Comparison of ENCODE assay signal across 19 cellular contexts in the genomic region with DNA sequence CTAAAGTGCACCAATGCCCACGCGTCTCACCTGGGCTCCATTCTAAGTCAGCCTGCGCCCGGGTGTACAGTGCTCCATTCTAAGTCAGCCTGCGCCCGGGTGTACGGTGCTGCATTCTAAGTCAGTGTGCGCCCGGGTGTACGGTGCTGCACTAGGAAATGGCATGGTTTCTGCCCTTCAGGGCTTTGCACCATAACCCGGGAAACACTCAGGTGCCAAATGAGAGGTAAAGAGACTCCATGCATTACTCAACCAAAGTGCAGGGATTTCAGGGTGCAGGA. TPM values are rescaled to one million over a fixed set of nuclear protein-coding genes. Genes with fewer than 3 reads are reported as not detected.
DNase-seq lines count a peak whose midpoint lies in the region; ATAC-seq and TF ChIP-seq lines count a peak whose summit lies in the region.
"Had no signal": no experiment of that assay in that cellular context is flagged by ENCODE, and none has a peak within 500 bp of the region (broad histone marks: within the 10 kb centered on the region; RNA-seq: fewer than 3 reads in every experiment).

No MANE protein-coding gene starts in this region.

- no peaks in the 10 kb centered on the region for H3K27me3 Mint-ChIP-seq in activated CD4-positive, alpha-beta T cell treated with anti-CD3 and anti-CD28 coated beads for 36 hours
- H3K27me3 Mint-ChIP-seq in CD4-positive, alpha-beta T cell: no peaks in the 10 kb centered on the region
- H3K27me3 Mint-ChIP-seq in activated CD4-positive, alpha-beta memory T cell treated with anti-CD3 and anti-CD28 coated beads, Interleukin-2, amount 10 ng/mL, durations not matched to agents 7 days and 5 days: no peaks in the 10 kb centered on the region
- H3K27me3 Mint-ChIP-seq in immature natural killer cell (ENCODE audit: low read depth in 3 of 3): no peaks in the 10 kb centered on the region
- H3K27me3 Mint-ChIP-seq: memory B cell; stimulated activated memory B cell treated with anti-CD40 and anti-IgM and Interleukin-4, amounts not matched to agents 10 μg/mL and 1 μg/mL and 100 μg/mL, for 72 hours had no signal

- peak overlapping the region; percentile 98 for H3K27ac Mint-ChIP-seq in activated CD4-positive, alpha-beta T cell treated with anti-CD3 and anti-CD28 coated beads for 36 hours
- H3K27ac Mint-ChIP-seq in CD4-positive, alpha-beta T cell: peak overlapping the region; percentile 97
- H3K27ac Mint-ChIP-seq in activated CD4-positive, alpha-beta memory T cell treated with anti-CD3 and anti-CD28 coated beads, Interleukin-2, amount 10 ng/mL, durations not matched to agents 7 days and 5 days: peak overlapping the region; percentile 95
- no peak overlapping the region for H3K27ac Mint-ChIP-seq in immature natural killer cell
- H3K27ac Mint-ChIP-seq: memory B cell; stimulated activated memory B cell treated with anti-CD40 and anti-IgM and Interleukin-4, amounts not matched to agents 10 μg/mL and 1 μg/mL and 100 μg/mL, for 72 hours had no signal

- ATAC-seq in activated CD4-positive, alpha-beta T cell treated with anti-CD3 and anti-CD28 coated beads for 36 hours: peak; percentile 24
- ATAC-seq in CD4-positive, alpha-beta T cell (ENCODE audit: poor library complexity): peak; percentile 2
- no peak for ATAC-seq in GM21390 (IDR thresholded peaks at IDR 0.05; ENCODE audit: unreplicated experiment)
- ATAC-seq: PC-3; Right ventricle myocardium inferior; stimulated activated memory B cell treated with anti-CD40 and anti-IgM and Interleukin-4, amounts not matched to agents 10 μg/mL and 1 μg/mL and 100 μg/mL, for 72 hours had no signal

- CTCF ChIA-PET in activated CD4-positive, alpha-beta T cell treated with anti-CD3 and anti-CD28 coated beads for 36 hours (lab: Charles Lee): interaction anchor here (0.6 to 1.4 kb wide), 5 partner anchors 9 to 388 kb away, joined by 3 to 6 read pairs (median 3); no protein-coding TSS in a partner anchor
- CTCF ChIA-PET in CD4-positive, alpha-beta T cell (lab: Charles Lee): interaction anchor here (1.0 to 2.8 kb wide), 6 partner anchors 10 to 97 kb away, joined by 3 to 15 read pairs (median 9); partner anchors contain the start of genes DCXR and FASN
- CTCF ChIA-PET in activated CD4-positive, alpha-beta memory T cell treated with anti-CD3 and anti-CD28 coated beads, Interleukin-2, amount 10 ng/mL, durations not matched to agents 7 days and 5 days (lab: Charles Lee): interaction anchor here (0.6 to 1.6 kb wide), 8 partner anchors 9 to 97 kb away, joined by 3 to 13 read pairs (median 4); partner anchors contain the start of gene DCXR

- POLR2A ChIA-PET in activated CD4-positive, alpha-beta T cell treated with anti-CD3 and anti-CD28 coated beads for 36 hours (lab: Charles Lee): no interaction called here
- POLR2A ChIA-PET in CD4-positive, alpha-beta T cell (lab: Charles Lee): interaction anchor here (0.5 to 2.9 kb wide), 36 partner anchors 9 to 888 kb away, joined by 3 to 44 read pairs (median 4); partner anchors contain the start of genes CCDC57, CD7, CENPX and DCXR
- POLR2A ChIA-PET in activated CD4-positive, alpha-beta memory T cell treated with anti-CD3 and anti-CD28 coated beads, Interleukin-2, amount 10 ng/mL, durations not matched to agents 7 days and 5 days (lab: Charles Lee): interaction anchor here (0.9 to 3.4 kb wide), 10 partner anchors 10 to 97 kb away, joined by 3 to 21 read pairs (median 6); partner anchors contain the start of genes DCXR and FASN

- no peak overlapping the region for H3K4me3 Mint-ChIP-seq in activated CD4-positive, alpha-beta T cell treated with anti-CD3 and anti-CD28 coated beads for 36 hours
- H3K4me3 Mint-ChIP-seq in CD4-positive, alpha-beta T cell: peak overlapping the region; percentile 39
- no peak overlapping the region for H3K4me3 Mint-ChIP-seq in activated CD4-positive, alpha-beta memory T cell treated with anti-CD3 and anti-CD28 coated beads, Interleukin-2, amount 10 ng/mL, durations not matched to agents 7 days and 5 days
- no peak overlapping the region for H3K4me3 Mint-ChIP-seq in immature natural killer cell
- H3K4me3 Mint-ChIP-seq: memory B cell; stimulated activated memory B cell treated with anti-CD40 and anti-IgM and Interleukin-4, amounts not matched to agents 10 μg/mL and 1 μg/mL and 100 μg/mL, for 72 hours had no signal

- H3K4me1 ChIP-seq in effector memory CD4-positive, alpha-beta T cell (ENCODE audit: control insufficient read depth, insufficient read depth, low read length, poor library complexity, severe bottlenecking): peaks cover 45% of the 10 kb centered on the region

- intact Hi-C loops in activated CD4-positive, alpha-beta T cell treated with anti-CD3 and anti-CD28 coated beads for 36 hours (cut with DNase I, micrococcal nuclease): loop anchor here in 1 of 2 experiments (10.0 kb wide), 1 partner anchor 168 kb away; no protein-coding TSS in a partner anchor
- intact Hi-C loops in CD4-positive, alpha-beta T cell (cut with DNase I, micrococcal nuclease): loop anchor here (1.0 to 10.0 kb wide), 5 partner anchors 21 to 162 kb away; partner anchors contain the start of genes DCXR (in 1 of the 2), FASN (in 1 of the 2), NOTUM (in 1 of the 2) and RAC3 (in 1 of the 2)

- no peak for DNase-seq in activated CD4-positive, alpha-beta T cell treated with anti-CD3 and anti-CD28 coated beads for 36 hours
- DNase-seq in activated CD4-positive, alpha-beta T cell treated with anti-CD3 and anti-CD28 coated beads, Interleukin-2, amount 50 U/mL, for 1 hour: no peak
- DNase-seq in CD4-positive, alpha-beta T cell: no peak
- DNase-seq in activated CD4-positive, alpha-beta memory T cell treated with anti-CD3 and anti-CD28 coated beads, Interleukin-2, amount 10 ng/mL, durations not matched to agents 7 days and 5 days: no peak
- no peak for DNase-seq in effector memory CD4-positive, alpha-beta T cell
- DNase-seq in hypothalamus (lab: John Stamatoyannopoulos, UW): no peak
- DNase-seq in immature natural killer cell: no peak
- DNase-seq: AML-193, Karpas-422, left colon, MV-4-11, NCI-H146, NCI-H510A treated with DMSO at 0.1 percent for 48 hours, occipital lobe, PC-3 had no signal

- H3K4me1 Mint-ChIP-seq in activated CD4-positive, alpha-beta T cell treated with anti-CD3 and anti-CD28 coated beads for 36 hours: peaks cover 56% of the 10 kb centered on the region
- peaks cover 70% of the 10 kb centered on the region for H3K4me1 Mint-ChIP-seq in CD4-positive, alpha-beta T cell (ENCODE audit: low read depth)
- peaks cover 30% of the 10 kb centered on the region for H3K4me1 Mint-ChIP-seq in activated CD4-positive, alpha-beta memory T cell treated with anti-CD3 and anti-CD28 coated beads, Interleukin-2, amount 10 ng/mL, durations not matched to agents 7 days and 5 days
- H3K4me1 Mint-ChIP-seq in immature natural killer cell: peaks cover 5 to 9% of the 10 kb centered on the region in 2 donors
- H3K4me1 Mint-ChIP-seq: memory B cell; stimulated activated memory B cell treated with anti-CD40 and anti-IgM and Interleukin-4, amounts not matched to agents 10 μg/mL and 1 μg/mL and 100 μg/mL, for 72 hours had no signal

- peak overlapping the region; percentile 94 for H3K27ac ChIP-seq in CD4-positive, alpha-beta T cell (ENCODE audit: low read depth, low read length)
- peak overlapping the region; percentile 82 for H3K27ac ChIP-seq in effector memory CD4-positive, alpha-beta T cell (ENCODE audit: insufficient read depth, low read length, poor library complexity, severe bottlenecking)

- no peaks in the 10 kb centered on the region for H3K9me3 ChIP-seq in CD4-positive, alpha-beta T cell (ENCODE audit: control insufficient read depth, low read length)
- H3K9me3 ChIP-seq in effector memory CD4-positive, alpha-beta T cell (ENCODE audit: control insufficient read depth, low read length): no peaks in the 10 kb centered on the region

- H3K27me3 ChIP-seq in CD4-positive, alpha-beta T cell (ENCODE audit: control insufficient read depth, insufficient read depth, low read length): no peaks in the 10 kb centered on the region
- no peaks in the 10 kb centered on the region for H3K27me3 ChIP-seq in effector memory CD4-positive, alpha-beta T cell (replicated peaks; ENCODE audit: control insufficient read depth, insufficient read depth, low read length, poor library complexity, severe bottlenecking)

- no peak for TF ChIP-seq CTCF in CD4-positive, alpha-beta T cell (IDR thresholded peaks at IDR 0.05)

- peak overlapping the region; percentile 18 for H3K4me3 ChIP-seq in effector memory CD4-positive, alpha-beta T cell (ENCODE audit: insufficient read depth, low read depth, low read length, poor library complexity, severe bottlenecking)

- no peaks in the 10 kb centered on the region for H3K36me3 ChIP-seq in effector memory CD4-positive, alpha-beta T cell (ENCODE audit: control insufficient read depth, insufficient read depth, low read length)

- H3K9me3 Mint-ChIP-seq in activated CD4-positive, alpha-beta T cell treated with anti-CD3 and anti-CD28 coated beads for 36 hours (ENCODE audit: low read depth): no peaks in the 10 kb centered on the region
- H3K9me3 Mint-ChIP-seq in CD4-positive, alpha-beta T cell: no peaks in the 10 kb centered on the region
- no peaks in the 10 kb centered on the region for H3K9me3 Mint-ChIP-seq in activated CD4-positive, alpha-beta memory T cell treated with anti-CD3 and anti-CD28 coated beads, Interleukin-2, amount 10 ng/mL, durations not matched to agents 7 days and 5 days
- no peaks in the 10 kb centered on the region for H3K9me3 Mint-ChIP-seq in immature natural killer cell
- H3K9me3 Mint-ChIP-seq: memory B cell; stimulated activated memory B cell treated with anti-CD40 and anti-IgM and Interleukin-4, amounts not matched to agents 10 μg/mL and 1 μg/mL and 100 μg/mL, for 72 hours had no signal

- H3K36me3 Mint-ChIP-seq in activated CD4-positive, alpha-beta T cell treated with anti-CD3 and anti-CD28 coated beads for 36 hours (ENCODE audit: low read depth): peaks cover 20% of the 10 kb centered on the region
- peaks cover 6% of the 10 kb centered on the region for H3K36me3 Mint-ChIP-seq in CD4-positive, alpha-beta T cell (ENCODE audit: low read depth)
- no peaks in the 10 kb centered on the region for H3K36me3 Mint-ChIP-seq in activated CD4-positive, alpha-beta memory T cell treated with anti-CD3 and anti-CD28 coated beads, Interleukin-2, amount 10 ng/mL, durations not matched to agents 7 days and 5 days (ENCODE audit: low read depth)
- peaks cover 4 to 18% (median 14%) of the 10 kb centered on the region in 3 donors for H3K36me3 Mint-ChIP-seq in immature natural killer cell

RNA-seq across cellular contexts. Expression of gene FASN, which starts 29.2 kb away (rescaled TPM):
- 100 to 1,000 TPM; 239 to 259 TPM for total RNA-seq in activated CD4-positive, alpha-beta T cell treated with anti-CD3 and anti-CD28 coated beads for 36 hours
- 100 to 1,000 TPM; 168 to 174 TPM for total RNA-seq in CD4-positive, alpha-beta T cell
- total RNA-seq in activated CD4-positive, alpha-beta memory T cell treated with anti-CD3 and anti-CD28 coated beads, Interleukin-2, amount 10 ng/mL, durations not matched to agents 7 days and 5 days: 100 to 1,000 TPM; 181 to 191 TPM
- polyA plus RNA-seq in immature natural killer cell: 1 to 10 TPM in 1 of 3 donors, under 1 TPM in 2; 0.10 to 2.7 (median 0.23) TPM

Comparison
In these comparisons a context has a peak if more than half of its experiments do, and no peak if none do; other contexts are left out.
1. H3K27ac Mint-ChIP-seq: peak in activated CD4-positive, alpha-beta T cell treated with anti-CD3 and anti-CD28 coated beads for 36 hours (single experiment), CD4-positive, alpha-beta T cell (single experiment) and activated CD4-positive, alpha-beta memory T cell treated with anti-CD3 and anti-CD28 coated beads, Interleukin-2, amount 10 ng/mL, durations not matched to agents 7 days and 5 days (single experiment); none in immature natural killer cell (0 of 6).